Comparison of ENCODE assay signal across 8 cellular contexts in the genomic region with DNA sequence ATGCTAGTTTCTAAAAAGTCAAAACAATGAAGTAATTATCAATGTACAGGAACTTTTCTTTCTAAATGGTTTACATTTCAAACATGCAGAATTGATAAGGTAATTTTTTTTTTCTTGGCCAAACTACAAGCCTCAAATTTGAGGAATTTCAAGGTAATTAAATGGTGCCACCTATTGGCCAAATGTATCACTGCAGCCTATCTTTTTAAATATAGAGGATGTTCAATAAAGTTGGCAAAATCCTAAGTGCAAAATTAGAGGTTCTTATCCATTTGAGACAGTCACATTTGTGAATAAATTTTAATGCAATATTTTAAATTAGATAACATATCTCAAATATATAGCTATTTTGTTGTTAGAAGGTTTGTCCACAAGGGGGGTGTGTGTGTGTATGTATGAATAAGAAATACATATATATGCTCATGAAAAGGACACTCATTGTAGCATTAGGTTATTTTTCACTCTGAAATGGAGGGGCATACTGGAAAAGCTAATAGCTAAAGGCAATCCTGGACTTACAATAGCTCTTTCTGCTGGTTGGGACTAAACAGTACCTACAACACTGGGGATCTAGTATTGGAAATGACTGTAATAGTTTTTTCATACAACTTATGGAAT. TPM values are rescaled to one million over a fixed set of nuclear protein-coding genes. Genes with fewer than 3 reads are reported as not detected.
DNase-seq lines count a peak whose midpoint lies in the region; ATAC-seq, FAIRE-seq and TF ChIP-seq lines count a peak whose summit lies in the region.

No MANE protein-coding gene starts in this region.

- peaks cover 7% of the 10 kb centered on the region for H3K27me3 Mint-ChIP-seq in activated CD8-positive, alpha-beta T cell treated with anti-CD3 and anti-CD28 coated beads, Interleukin-2, amount 10 ng/mL, durations not matched to agents 7 days and 5 days (ENCODE audit: low read depth)

- peaks cover 2% of the 10 kb centered on the region; the same call in 1 of the 2 replicates for H3K36me3 ChIP-seq in DND-41 (ENCODE audit: insufficient read depth, low read length)
- peaks cover 0 to 6% (median 5%) of the 10 kb centered on the region in 3 donors for H3K36me3 ChIP-seq in tibial artery

- H3K4me1 ChIP-seq in DND-41 (ENCODE audit: insufficient read depth, low read length), result no peaks in the 10 kb centered on the region
- H3K4me1 ChIP-seq in tibial artery, result peaks cover 0 to 11% (median 0%) of the 10 kb centered on the region in 4 donors

- no peak overlapping the region for H3K4me2 ChIP-seq in DND-41 (ENCODE audit: insufficient read depth, low read length)

- peak; percentile 96 for FAIRE-seq in A204.1 (lab: Jason Lieb, UNC)

- H3K4me3 ChIP-seq in DND-41 (ENCODE audit: low read depth in 1 of 2, low read length in 2 of 2), result no peak overlapping the region
- H3K4me3 ChIP-seq in tibial artery, result no peak overlapping the region

- peaks cover 2% of the 10 kb centered on the region for H3K4me1 Mint-ChIP-seq in activated CD8-positive, alpha-beta T cell treated with anti-CD3 and anti-CD28 coated beads, Interleukin-2, amount 10 ng/mL, durations not matched to agents 7 days and 5 days (ENCODE audit: low read depth)

- H4K20me1 ChIP-seq in DND-41 (ENCODE audit: insufficient read depth, low read length), result no peaks in the 10 kb centered on the region

- intact Hi-C loops in tibial artery (cut with DNase I; ENCODE audit: low total_unique reads), result loop anchor here (5.0 kb wide), 1 partner anchor 544 kb away; no protein-coding TSS in a partner anchor

- ATAC-seq in DND-41 (ENCODE audit: insufficient read depth, low read depth) (peak; percentile 45; the same call in 1 of the 3 replicates), HG03135 (IDR thresholded peaks at IDR 0.05; ENCODE audit: unreplicated experiment) (no peak), GM21717 (IDR thresholded peaks at IDR 0.05; ENCODE audit: unreplicated experiment) (no peak)
- no peak for ATAC-seq in activated CD8-positive, alpha-beta T cell treated with anti-CD3 and anti-CD28 coated beads, Interleukin-2, amount 10 ng/mL, durations not matched to agents 7 days and 5 days

- no peak overlapping the region for H3K9ac ChIP-seq in DND-41 (ENCODE audit: low read depth, low read length)

- no peaks in the 10 kb centered on the region for H3K9me3 ChIP-seq in DND-41 (ENCODE audit: insufficient read depth, low read length, severe bottlenecking)
- no peaks in the 10 kb centered on the region for H3K9me3 ChIP-seq in tibial artery

- H3K27ac ChIP-seq in DND-41 (ENCODE audit: low read length) (no peak overlapping the region), tibial artery (no peak overlapping the region)

- CTCF ChIA-PET in activated CD8-positive, alpha-beta T cell treated with anti-CD3 and anti-CD28 coated beads, Interleukin-2, amount 10 ng/mL, durations not matched to agents 7 days and 5 days (lab: Charles Lee), result interaction anchor here (0.6 to 1.6 kb wide), 13 partner anchors 9 to 1807 kb away, joined by 3 to 33 read pairs (median 4); no protein-coding TSS in a partner anchor

- POLR2A ChIA-PET in activated CD8-positive, alpha-beta T cell treated with anti-CD3 and anti-CD28 coated beads, Interleukin-2, amount 10 ng/mL, durations not matched to agents 7 days and 5 days (lab: Charles Lee), result interaction anchor here (0.7 to 0.8 kb wide), 2 partner anchors 398 to 545 kb away, joined by 3 read pairs; no protein-coding TSS in a partner anchor

- DNase-seq in DND-41, result no peak
- peak; percentile 25 for DNase-seq in MV-4-11 (lab: John Stamatoyannopoulos, UW)
- DNase-seq in activated CD8-positive, alpha-beta T cell treated with anti-CD3 and anti-CD28 coated beads, Interleukin-2, amount 10 ng/mL, durations not matched to agents 7 days and 5 days, result peak; percentile 50
- DNase-seq in iris pigment epithelial cell (ENCODE audit: low read depth), result peak; percentile 14
- no peak for DNase-seq in tibial artery

- H3K27me3 ChIP-seq in DND-41 (ENCODE audit: insufficient read depth, low read length, poor library complexity) (no peaks in the 10 kb centered on the region), tibial artery (no peaks in the 10 kb centered on the region)

- peaks cover 4% of the 10 kb centered on the region for H3K36me3 Mint-ChIP-seq in activated CD8-positive, alpha-beta T cell treated with anti-CD3 and anti-CD28 coated beads, Interleukin-2, amount 10 ng/mL, durations not matched to agents 7 days and 5 days (ENCODE audit: low read depth)

- no peak overlapping the region for H3K27ac Mint-ChIP-seq in activated CD8-positive, alpha-beta T cell treated with anti-CD3 and anti-CD28 coated beads, Interleukin-2, amount 10 ng/mL, durations not matched to agents 7 days and 5 days

- no peak overlapping the region for H3K4me3 Mint-ChIP-seq in activated CD8-positive, alpha-beta T cell treated with anti-CD3 and anti-CD28 coated beads, Interleukin-2, amount 10 ng/mL, durations not matched to agents 7 days and 5 days

- H3K79me2 ChIP-seq in DND-41 (ENCODE audit: insufficient read depth, low read length), result no peaks in the 10 kb centered on the region

- TF ChIP-seq CTCF in DND-41 (IDR thresholded peaks at IDR 0.05; ENCODE audit: borderline replicate concordance, extremely low read depth, low read length, poor library complexity, severe bottlenecking) (peak; percentile 87), tibial artery (IDR thresholded peaks at IDR 0.05) (peak; percentile 78 to 84)

- no peak overlapping the region for H2AFZ ChIP-seq in DND-41 (ENCODE audit: low read depth, low read length)

- no peaks in the 10 kb centered on the region for H3K9me3 Mint-ChIP-seq in activated CD8-positive, alpha-beta T cell treated with anti-CD3 and anti-CD28 coated beads, Interleukin-2, amount 10 ng/mL, durations not matched to agents 7 days and 5 days (ENCODE audit: insufficient read depth)

RNA-seq across cellular contexts. Expression of gene MMADHC, which starts 26.2 kb away (rescaled TPM):
- 10 to 100 TPM; 91.1 to 93.6 TPM for total RNA-seq in activated CD8-positive, alpha-beta T cell treated with anti-CD3 and anti-CD28 coated beads, Interleukin-2, amount 10 ng/mL, durations not matched to agents 7 days and 5 days

Comparison
In these comparisons a context has a peak if more than half of its experiments do, and no peak if none do; other contexts are left out.
1. DNase-seq: peak in MV-4-11 (single experiment), activated CD8-positive, alpha-beta T cell treated with anti-CD3 and anti-CD28 coated beads, Interleukin-2, amount 10 ng/mL, durations not matched to agents 7 days and 5 days (single experiment) and iris pigment epithelial cell (single experiment); none in DND-41 (single experiment) and tibial artery (0 of 2).